ENCODE assay signal across 8 cellular contexts in the genomic region with DNA sequence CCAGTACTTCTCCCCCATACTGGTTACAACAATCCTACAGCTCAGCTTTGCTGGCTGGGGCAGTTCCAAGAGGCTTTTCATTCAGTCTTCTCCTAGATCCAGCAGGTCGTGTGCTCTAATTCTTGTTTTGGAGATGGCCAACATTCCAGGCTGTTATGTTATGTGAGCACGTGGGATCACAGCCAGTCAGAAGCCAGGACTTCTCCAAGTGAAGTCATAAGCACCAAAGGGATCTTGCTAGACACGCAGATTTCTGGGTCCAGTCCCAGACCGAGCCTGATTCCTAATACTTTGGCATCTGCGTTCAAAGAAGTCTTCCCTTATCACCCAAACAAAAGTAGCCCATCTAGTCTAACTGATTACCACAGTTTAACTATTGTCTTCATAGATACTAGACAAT. TPM values are rescaled to one million over a fixed set of nuclear protein-coding genes. Genes with fewer than 3 reads are reported as not detected.
DNase-seq lines count a peak whose midpoint lies in the region; ATAC-seq and TF ChIP-seq lines count a peak whose summit lies in the region.

No MANE protein-coding gene starts in this region.

- DNase-seq in activated naive CD4-positive, alpha-beta T cell treated with anti-CD3 and anti-CD28 coated beads, Interleukin-2, amount 10 ng/mL, durations not matched to agents 7 days and 5 days = no peak
- no peak for DNase-seq in activated naive CD4-positive, alpha-beta T cell (lab: John Stamatoyannopoulos, UW)
- no peak for DNase-seq in activated CD8-positive, alpha-beta T cell treated with anti-CD3 and anti-CD28 coated beads, Interleukin-2, amount 10 ng/mL, durations not matched to agents 7 days and 5 days
- DNase-seq in glomerular visceral epithelial cell (ENCODE audit: extremely low spot score) (peak; percentile 47), progenitor cell of endocrine pancreas (ENCODE audit: low spot score, unreplicated experiment) (no peak), NCI-H128 (lab: John Stamatoyannopoulos, UW; ENCODE audit: unreplicated experiment) (no peak)

- no peaks in the 10 kb centered on the region for H3K27me3 Mint-ChIP-seq in activated naive CD4-positive, alpha-beta T cell treated with anti-CD3 and anti-CD28 coated beads, Interleukin-2, amount 10 ng/mL, durations not matched to agents 7 days and 5 days
- no peaks in the 10 kb centered on the region for H3K27me3 Mint-ChIP-seq in activated CD8-positive, alpha-beta T cell treated with anti-CD3 and anti-CD28 coated beads, Interleukin-2, amount 10 ng/mL, durations not matched to agents 7 days and 5 days (ENCODE audit: low read depth)
- H3K27me3 Mint-ChIP-seq in progenitor cell of endocrine pancreas = no peaks in the 10 kb centered on the region

- no peak for TF ChIP-seq CTCF in progenitor cell of endocrine pancreas (IDR thresholded peaks at IDR 0.05; ENCODE audit: unreplicated experiment)

- H3K27ac Mint-ChIP-seq in activated naive CD4-positive, alpha-beta T cell treated with anti-CD3 and anti-CD28 coated beads, Interleukin-2, amount 10 ng/mL, durations not matched to agents 7 days and 5 days = peak overlapping the region; percentile 93
- H3K27ac Mint-ChIP-seq in activated CD8-positive, alpha-beta T cell treated with anti-CD3 and anti-CD28 coated beads, Interleukin-2, amount 10 ng/mL, durations not matched to agents 7 days and 5 days = peak overlapping the region; percentile 96
- H3K27ac Mint-ChIP-seq in progenitor cell of endocrine pancreas = peak overlapping the region; percentile 88

- ATAC-seq in activated CD8-positive, alpha-beta T cell treated with anti-CD3 and anti-CD28 coated beads, Interleukin-2, amount 10 ng/mL, durations not matched to agents 7 days and 5 days = no peak
- ATAC-seq in HG03342 (IDR thresholded peaks at IDR 0.05; ENCODE audit: unreplicated experiment) (no peak), HG02870 (IDR thresholded peaks at IDR 0.05; ENCODE audit: unreplicated experiment) (no peak)

- H3K36me3 Mint-ChIP-seq in activated naive CD4-positive, alpha-beta T cell treated with anti-CD3 and anti-CD28 coated beads, Interleukin-2, amount 10 ng/mL, durations not matched to agents 7 days and 5 days = peaks cover 3% of the 10 kb centered on the region
- H3K36me3 Mint-ChIP-seq in activated CD8-positive, alpha-beta T cell treated with anti-CD3 and anti-CD28 coated beads, Interleukin-2, amount 10 ng/mL, durations not matched to agents 7 days and 5 days (ENCODE audit: low read depth) = peaks cover 6% of the 10 kb centered on the region
- H3K36me3 Mint-ChIP-seq in progenitor cell of endocrine pancreas (ENCODE audit: insufficient read depth) = no peaks in the 10 kb centered on the region

- CTCF ChIA-PET in activated naive CD4-positive, alpha-beta T cell treated with anti-CD3 and anti-CD28 coated beads, Interleukin-2, amount 10 ng/mL, durations not matched to agents 7 days and 5 days (lab: Charles Lee) = interaction anchor here (1.0 kb wide), 1 partner anchor 103 kb away, joined by 3 read pairs; no protein-coding TSS in a partner anchor
- CTCF ChIA-PET in activated CD8-positive, alpha-beta T cell treated with anti-CD3 and anti-CD28 coated beads, Interleukin-2, amount 10 ng/mL, durations not matched to agents 7 days and 5 days (lab: Charles Lee) = interaction anchor here (0.9 kb wide), 1 partner anchor 104 kb away, joined by 5 read pairs; no protein-coding TSS in a partner anchor

- POLR2A ChIA-PET in activated CD8-positive, alpha-beta T cell treated with anti-CD3 and anti-CD28 coated beads, Interleukin-2, amount 10 ng/mL, durations not matched to agents 7 days and 5 days (lab: Charles Lee) = interaction anchor here (0.5 kb wide), 1 partner anchor 201 kb away, joined by 3 read pairs; no protein-coding TSS in a partner anchor

- peaks cover 28% of the 10 kb centered on the region for H3K4me1 Mint-ChIP-seq in activated naive CD4-positive, alpha-beta T cell treated with anti-CD3 and anti-CD28 coated beads, Interleukin-2, amount 10 ng/mL, durations not matched to agents 7 days and 5 days
- H3K4me1 Mint-ChIP-seq in activated CD8-positive, alpha-beta T cell treated with anti-CD3 and anti-CD28 coated beads, Interleukin-2, amount 10 ng/mL, durations not matched to agents 7 days and 5 days (ENCODE audit: low read depth) = peaks cover 23% of the 10 kb centered on the region
- peaks cover 24% of the 10 kb centered on the region for H3K4me1 Mint-ChIP-seq in progenitor cell of endocrine pancreas (ENCODE audit: low read depth)

- H3K4me3 Mint-ChIP-seq in activated naive CD4-positive, alpha-beta T cell treated with anti-CD3 and anti-CD28 coated beads, Interleukin-2, amount 10 ng/mL, durations not matched to agents 7 days and 5 days = peak overlapping the region; percentile 73
- H3K4me3 Mint-ChIP-seq in activated CD8-positive, alpha-beta T cell treated with anti-CD3 and anti-CD28 coated beads, Interleukin-2, amount 10 ng/mL, durations not matched to agents 7 days and 5 days = peak overlapping the region; percentile 86
- H3K4me3 Mint-ChIP-seq in progenitor cell of endocrine pancreas (ENCODE audit: low read depth) = no peak overlapping the region

- H3K9me3 Mint-ChIP-seq in activated naive CD4-positive, alpha-beta T cell treated with anti-CD3 and anti-CD28 coated beads, Interleukin-2, amount 10 ng/mL, durations not matched to agents 7 days and 5 days = no peaks in the 10 kb centered on the region
- no peaks in the 10 kb centered on the region for H3K9me3 Mint-ChIP-seq in activated CD8-positive, alpha-beta T cell treated with anti-CD3 and anti-CD28 coated beads, Interleukin-2, amount 10 ng/mL, durations not matched to agents 7 days and 5 days (ENCODE audit: insufficient read depth)
- no peaks in the 10 kb centered on the region for H3K9me3 Mint-ChIP-seq in progenitor cell of endocrine pancreas (ENCODE audit: low read depth)

RNA-seq across cellular contexts. Expression of gene LARP1, which starts 1.4 kb away (rescaled TPM):
- total RNA-seq in activated CD8-positive, alpha-beta T cell treated with anti-CD3 and anti-CD28 coated beads, Interleukin-2, amount 10 ng/mL, durations not matched to agents 7 days and 5 days = 100 to 1,000 TPM; 201 to 208 TPM
- total RNA-seq in progenitor cell of endocrine pancreas = 225 and 234 TPM in 2 replicates
